ENCODE assay signal across 8 cellular contexts in the genomic region with DNA sequence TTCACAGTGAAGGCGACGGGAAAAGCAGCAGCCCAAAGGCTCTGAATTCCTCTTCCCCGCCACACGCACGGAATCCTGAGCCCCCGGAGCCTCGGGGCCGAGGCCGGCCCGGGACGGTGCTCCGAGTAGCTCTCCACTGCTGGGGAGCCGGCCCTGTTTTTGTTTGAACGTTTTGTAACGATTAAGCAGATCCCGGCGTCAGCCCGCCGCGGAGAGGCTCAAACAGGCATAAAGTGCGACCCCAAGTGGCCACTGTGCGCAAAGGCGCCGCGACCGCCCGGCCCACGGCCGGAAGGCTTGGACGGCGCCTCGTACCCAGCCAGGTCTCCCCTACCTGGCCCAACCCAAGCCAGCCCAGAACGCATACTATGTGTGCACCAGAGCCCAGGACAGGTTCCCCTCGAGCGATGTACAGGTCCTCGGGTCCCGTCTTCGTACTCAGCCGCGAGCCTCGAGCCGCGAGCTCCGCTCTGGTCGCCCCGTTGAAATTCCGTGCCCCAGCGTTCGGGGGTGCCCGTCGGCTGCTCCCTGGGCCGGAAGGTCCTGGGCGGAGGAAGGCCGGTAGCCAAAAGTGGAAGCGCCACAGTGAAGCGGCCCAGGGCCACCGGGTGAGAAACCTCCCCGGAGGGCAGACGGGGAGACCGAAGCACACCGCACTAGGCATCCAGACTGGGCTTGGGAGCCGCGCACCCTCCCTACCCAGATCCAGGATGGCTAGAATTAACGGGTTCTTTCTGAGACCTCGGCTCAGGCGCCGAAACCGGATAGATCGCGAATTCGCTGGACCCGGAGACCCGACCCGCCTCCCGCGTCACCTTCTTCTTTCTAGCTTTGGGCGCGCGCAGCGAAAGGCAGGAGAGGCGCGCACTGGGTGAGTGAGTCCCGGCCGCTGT. TPM values are rescaled to one million over a fixed set of nuclear protein-coding genes. Genes with fewer than 3 reads are reported as not detected.
A peak's percentile ranks its signal among the peaks of the same experiment; 100 is the strongest.
DNase-seq lines count a peak whose midpoint lies in the region; ATAC-seq, FAIRE-seq and TF ChIP-seq lines count a peak whose summit lies in the region.

No MANE protein-coding gene starts in this region.

- H3K36me3 ChIP-seq in MG63, result no peaks in the 10 kb centered on the region

- H3K4me3 ChIP-seq in MG63, result peak overlapping the region; percentile 51
- peak overlapping the region; percentile 78 for H3K4me3 ChIP-seq in astrocyte of the cerebellum (ENCODE audit: low read depth, low read length)

- H3K27ac Mint-ChIP-seq in T-cell, result no peak overlapping the region

- no peaks in the 10 kb centered on the region for H3K9me3 Mint-ChIP-seq in T-cell

- DNase-seq in D721Med (ENCODE audit: insufficient read length, low spot score) (peak; percentile 76), MG63 (peak; percentile 85), T-cell (peak in 29 of 34 experiments; percentile 10 to 59 (median 29)), astrocyte of the cerebellum (ENCODE audit: low read depth) (peak; percentile 88), hepatic stellate cell (ENCODE audit: low spot score) (peak; percentile 87), pulmonary artery endothelial cell (ENCODE audit: low read depth, low spot score) (peak; percentile 66)
- DNase-seq in NK-92 treated with Interleukin-12 subunit alpha and Interleukin-12 subunit beta, amount 100 ng/mL, for 24 hours (lab: John Stamatoyannopoulos, UW), result no peak

- ATAC-seq in GM21528 (IDR thresholded peaks at IDR 0.05; ENCODE audit: low FRiP score, unreplicated experiment) (peak; percentile 59), T-cell (replicated peaks in 1 of 4) (peak in 2 of 4 experiments; percentile 40 to 53)

- in situ Hi-C loops in astrocyte of the cerebellum (cut with HindIII; ENCODE audit: low sequenced_read_pairs), result no loop called here

- FAIRE-seq in D721Med (lab: Jason Lieb, UNC), result no peak

- POLR2A ChIA-PET in T-cell (lab: Charles Lee), result no interaction called here

- H3K4me3 Mint-ChIP-seq in T-cell, result peak overlapping the region; percentile 65 to 79 (median 65)

- peaks cover 10 to 15% (median 15%) of the 10 kb centered on the region in 3 donors for H3K4me1 Mint-ChIP-seq in T-cell

- CTCF ChIA-PET in T-cell (lab: Charles Lee), result interaction anchor here in 1 of 2 donors (0.6 kb wide), 1 partner anchor 1214 kb away, joined by 3 read pairs; no protein-coding TSS in a partner anchor

- peaks cover 50 to 91% of the 10 kb centered on the region in 2 donors for H3K27me3 Mint-ChIP-seq in T-cell

- peaks cover 5% of the 10 kb centered on the region for H3K27me3 ChIP-seq in MG63

- no peaks in the 10 kb centered on the region for H3K36me3 Mint-ChIP-seq in T-cell

- no peaks in the 10 kb centered on the region for H3K9me3 ChIP-seq in MG63

- TF ChIP-seq CTCF in D721Med (IDR thresholded peaks at IDR 0.05; ENCODE audit: insufficient read depth, missing control alignments) (peak; percentile 74), astrocyte of the cerebellum (IDR thresholded peaks at IDR 0.05; ENCODE audit: low read depth, low read length, missing control alignments) (peak; percentile 88)

RNA-seq across cellular contexts. Expression of gene MAFB, which starts 1.2 kb away (rescaled TPM):
- 0.52 and 2.6 TPM in 2 replicates for total RNA-seq in MG63 (2014; rRNA removed; shearing (Covaris generic); ENCODE audit: low replicate concordance)
- under 1 TPM; 0.23 to 0.56 (median 0.32) TPM for total RNA-seq in T-cell
- 0.46 and 0.85 TPM in 2 replicates for total RNA-seq in pulmonary artery endothelial cell
